22 cellular contexts compared by ENCODE assay signal in genomic region chr2:38635139-38635538, GRCh38.
"Had no signal": no experiment of that assay in that cellular context is flagged by ENCODE, and none has a peak within 500 bp of the region (broad histone marks: within the 10 kb centered on the region; RNA-seq: fewer than 3 reads in every experiment).

No MANE protein-coding gene starts in this region.

- DNase-seq: activated CD4-positive, alpha-beta T cell treated with anti-CD3 and anti-CD28 coated beads for 1 hour; activated CD4-positive, alpha-beta T cell treated with anti-CD3 and anti-CD28 coated beads, Interleukin-2, amount 50 U/mL, for 1 hour; activated CD8-positive, alpha-beta memory T cell treated with anti-CD3 and anti-CD28 coated beads for 24 hours; activated CD8-positive, alpha-beta memory T cell treated with anti-CD3 and anti-CD28 coated beads, Interleukin-2, amount 50 U/mL, for 4 hours; activated naive CD4-positive, alpha-beta T cell treated with Interleukin-2 at 50 U/mL for 16 hours; activated naive CD8-positive, alpha-beta T cell treated with anti-CD3 and anti-CD28 coated beads for 36 hours; activated T-cell treated with anti-CD3 and anti-CD28 coated beads, Interleukin-2, amount 50 U/mL, for 24 hours; amygdala; colonic mucosa; dorsolateral prefrontal cortex; esophagus squamous epithelium; gastrocnemius medialis; hypothalamus; midbrain; stimulated activated CD4-positive, alpha-beta T cell treated with anti-CD3 and anti-CD28 coated beads, Interleukin-2, amount 100 ng/mL, for 48 hours; stimulated activated CD8-positive, alpha-beta memory T cell treated with anti-CD3 and anti-CD28 coated beads, Interleukin-4, amount 100 ng/mL, for 48 hours; stimulated activated naive B cell treated with anti-CD40 and anti-IgM and Interleukin-4, amounts not matched to agents 10 μg/mL and 1 μg/mL and 100 μg/mL, for 72 hours; transverse colon had no signal

- H3K4me1 ChIP-seq: colonic mucosa, esophagus squamous epithelium, gastrocnemius medialis, prostate gland, transverse colon had no signal

- ATAC-seq: gastrocnemius medialis; natural killer cell treated with Interleukin-12 subunit alpha and Interleukin-12 subunit beta and Interleukin-15 and Interleukin-18, amount 100 ng/mL, for 72 hours had no signal

- H3K9me3 ChIP-seq: colonic mucosa, esophagus squamous epithelium, gastrocnemius medialis, prostate gland, transverse colon had no signal

- H3K4me3 ChIP-seq: colonic mucosa, dorsolateral prefrontal cortex, esophagus squamous epithelium, gastrocnemius medialis, prostate gland, transverse colon had no signal

- H3K36me3 ChIP-seq: colonic mucosa, esophagus squamous epithelium, gastrocnemius medialis, prostate gland, transverse colon had no signal

- H3K27ac ChIP-seq: colonic mucosa, dorsolateral prefrontal cortex, esophagus squamous epithelium, gastrocnemius medialis, prostate gland, transverse colon had no signal

- FAIRE-seq: bronchial epithelial cell, urothelium cell line had no signal

- H3K27me3 ChIP-seq: colonic mucosa, esophagus squamous epithelium, gastrocnemius medialis, transverse colon had no signal
